Comparison of ENCODE assay signal across 11 cellular contexts in genomic region chr16:17271687-17272086, GRCh38.
DNase-seq lines count a peak whose midpoint lies in the region; ATAC-seq and TF ChIP-seq lines count a peak whose summit lies in the region.
"Had no signal": no experiment of that assay in that cellular context is flagged by ENCODE, and none has a peak within 500 bp of the region (broad histone marks: within the 10 kb centered on the region; RNA-seq: fewer than 3 reads in every experiment).

No MANE protein-coding gene starts in this region.

- peaks cover 5% of the 10 kb centered on the region for H3K4me1 Mint-ChIP-seq in mesothelial cell of epicardium

- intact Hi-C loops in left ventricle myocardium inferior (cut with micrococcal nuclease) = loop anchor here (10.0 kb wide), 1 partner anchor 193 kb away; no protein-coding TSS in a partner anchor

- H3K27ac ChIP-seq in cardiac muscle cell (peak overlapping the region; percentile 69), left ventricle myocardium inferior (replicated peaks) (no peak overlapping the region), thoracic aorta (no peak overlapping the region)
- H3K27ac ChIP-seq: SK-N-MC had no signal

- no peak overlapping the region for H3K27ac Mint-ChIP-seq in mesothelial cell of epicardium

- no peaks in the 10 kb centered on the region for H3K36me3 Mint-ChIP-seq in mesothelial cell of epicardium

- no peaks in the 10 kb centered on the region for H3K27me3 ChIP-seq in cardiac muscle cell
- no peaks in the 10 kb centered on the region for H3K27me3 ChIP-seq in left ventricle myocardium inferior (ENCODE audit: low read depth)
- no peaks in the 10 kb centered on the region for H3K27me3 ChIP-seq in thoracic aorta (replicated peaks; ENCODE audit: insufficient read depth)

- no peak overlapping the region for H3K4me3 Mint-ChIP-seq in mesothelial cell of epicardium

- DNase-seq in cardiac muscle cell (ENCODE audit: low read depth in 1 of 2, low spot score in 1 of 2) = peak; percentile 8 to 36
- no peak for DNase-seq in left ventricle myocardium inferior
- peak in 40 of 56 donors; percentile 9 to 69 (median 32) for DNase-seq in amygdala (lab: John Stamatoyannopoulos, UW)
- DNase-seq in mesothelial cell of epicardium (ENCODE audit: low spot score in 2 of 2, unreplicated experiment in 2 of 2) = peak; percentile 27 to 42
- DNase-seq in thoracic aorta (ENCODE audit: low spot score) = peak; percentile 31
- DNase-seq in HT-29 (ENCODE audit: low spot score) = no peak
- DNase-seq in SIG-M5 (lab: John Stamatoyannopoulos, UW) = no peak
- DNase-seq in NCI-H524 treated with DMSO at 0.1 percent for 48 hours (lab: John Stamatoyannopoulos, UW) = no peak
- DNase-seq: activated T-cell treated with anti-CD3 and anti-CD28 coated beads, Interleukin-2, amount 50 U/mL, for 48 hours; naive thymus-derived CD4-positive, alpha-beta T cell had no signal

- no peaks in the 10 kb centered on the region for H3K9me3 Mint-ChIP-seq in mesothelial cell of epicardium
- H3K9me3 Mint-ChIP-seq: naive thymus-derived CD4-positive, alpha-beta T cell had no signal

- H3K36me3 ChIP-seq in cardiac muscle cell (no peaks in the 10 kb centered on the region), left ventricle myocardium inferior (no peaks in the 10 kb centered on the region), thoracic aorta (no peaks in the 10 kb centered on the region)

- no peak for ATAC-seq in thoracic aorta (ENCODE audit: insufficient number of reproducible peaks, low FRiP score, low read depth)
- ATAC-seq: naive thymus-derived CD4-positive, alpha-beta T cell had no signal

- H3K4me3 ChIP-seq in cardiac muscle cell (no peak overlapping the region), left ventricle myocardium inferior (no peak overlapping the region), thoracic aorta (no peak overlapping the region)
- H3K4me3 ChIP-seq: SK-N-MC had no signal

- H3K4me1 ChIP-seq in cardiac muscle cell (ENCODE audit: low read depth) = peaks cover 12% of the 10 kb centered on the region
- H3K4me1 ChIP-seq in left ventricle myocardium inferior = peaks cover 9% of the 10 kb centered on the region
- H3K4me1 ChIP-seq in thoracic aorta (ENCODE audit: control insufficient read depth in 1 of 2, low read depth in 2 of 2) = peaks cover 5 to 19% of the 10 kb centered on the region in 2 donors

- no peaks in the 10 kb centered on the region for H3K27me3 Mint-ChIP-seq in mesothelial cell of epicardium (ENCODE audit: low read depth)
- H3K27me3 Mint-ChIP-seq: naive thymus-derived CD4-positive, alpha-beta T cell had no signal

- H3K9me3 ChIP-seq in cardiac muscle cell (ENCODE audit: low read depth) (no peaks in the 10 kb centered on the region), left ventricle myocardium inferior (replicated peaks) (no peaks in the 10 kb centered on the region), thoracic aorta (no peaks in the 10 kb centered on the region)

- TF ChIP-seq CTCF in cardiac muscle cell (IDR thresholded peaks at IDR 0.05; ENCODE audit: low read depth, low read length) = no peak
- TF ChIP-seq CTCF in left ventricle myocardium inferior (IDR thresholded peaks at IDR 0.05; ENCODE audit: borderline replicate concordance) = no peak
- TF ChIP-seq CTCF in mesothelial cell of epicardium (IDR thresholded peaks at IDR 0.05; ENCODE audit: unreplicated experiment) = no peak
- TF ChIP-seq CTCF in thoracic aorta (IDR thresholded peaks at IDR 0.05) = no peak

Comparison
In these comparisons a context has a peak if more than half of its experiments do, and no peak if none do; other contexts are left out.
1. DNase-seq: peak in cardiac muscle cell (2 of 2), amygdala (40 of 56), mesothelial cell of epicardium (2 of 2) and thoracic aorta (single experiment); none in left ventricle myocardium inferior (single experiment), HT-29 (single experiment), SIG-M5 (single experiment) and NCI-H524 treated with DMSO at 0.1 percent for 48 hours (single experiment).